25 cellular contexts compared by ENCODE assay signal in genomic region chr2:74493546-74493945, GRCh38. TPM values are rescaled to one million over a fixed set of nuclear protein-coding genes. Genes with fewer than 3 reads are reported as not detected.
DNase-seq lines count a peak whose midpoint lies in the region; ATAC-seq and TF ChIP-seq lines count a peak whose summit lies in the region.
"Had no signal": no experiment of that assay in that cellular context is flagged by ENCODE, and none has a peak within 500 bp of the region (broad histone marks: within the 10 kb centered on the region; RNA-seq: fewer than 3 reads in every experiment).

No MANE protein-coding gene starts in this region.

- no peak overlapping the region for H3K4me3 Mint-ChIP-seq in activated naive CD8-positive, alpha-beta T cell treated with anti-CD3 and anti-CD28 coated beads for 36 hours
- no peak overlapping the region for H3K4me3 Mint-ChIP-seq in activated naive CD8-positive, alpha-beta T cell treated with anti-CD3 and anti-CD28 coated beads, Interleukin-2, amount 50 U/mL, for 24 hours
- no peak overlapping the region for H3K4me3 Mint-ChIP-seq in stimulated activated effector memory CD8-positive, alpha-beta T cell treated with anti-CD3 and anti-CD28 coated beads, Interleukin-12 subunit alpha, Interleukin-12 subunit beta, amount 100 ng/mL, for 72 hours
- no peak overlapping the region for H3K4me3 Mint-ChIP-seq in naive thymus-derived CD4-positive, alpha-beta T cell
- H3K4me3 Mint-ChIP-seq: B cell had no signal

- H3K27ac Mint-ChIP-seq in activated naive CD8-positive, alpha-beta T cell treated with anti-CD3 and anti-CD28 coated beads for 36 hours, result peak overlapping the region; percentile 4
- no peak overlapping the region for H3K27ac Mint-ChIP-seq in activated naive CD8-positive, alpha-beta T cell treated with anti-CD3 and anti-CD28 coated beads, Interleukin-2, amount 50 U/mL, for 24 hours
- peak overlapping the region; percentile 26 for H3K27ac Mint-ChIP-seq in stimulated activated effector memory CD8-positive, alpha-beta T cell treated with anti-CD3 and anti-CD28 coated beads, Interleukin-12 subunit alpha, Interleukin-12 subunit beta, amount 100 ng/mL, for 72 hours
- no peak overlapping the region for H3K27ac Mint-ChIP-seq in naive thymus-derived CD4-positive, alpha-beta T cell
- H3K27ac Mint-ChIP-seq: B cell had no signal

- H3K4me1 Mint-ChIP-seq in activated naive CD8-positive, alpha-beta T cell treated with anti-CD3 and anti-CD28 coated beads for 36 hours, result peaks cover 10% of the 10 kb centered on the region
- H3K4me1 Mint-ChIP-seq in activated naive CD8-positive, alpha-beta T cell treated with anti-CD3 and anti-CD28 coated beads, Interleukin-2, amount 50 U/mL, for 24 hours, result peaks cover 10% of the 10 kb centered on the region
- H3K4me1 Mint-ChIP-seq in stimulated activated effector memory CD8-positive, alpha-beta T cell treated with anti-CD3 and anti-CD28 coated beads, Interleukin-12 subunit alpha, Interleukin-12 subunit beta, amount 100 ng/mL, for 72 hours, result peaks cover 13% of the 10 kb centered on the region
- H3K4me1 Mint-ChIP-seq in naive thymus-derived CD4-positive, alpha-beta T cell, result peaks cover 5 to 15% (median 9%) of the 10 kb centered on the region in 7 donors

- no peak for ATAC-seq in activated naive CD8-positive, alpha-beta T cell treated with anti-CD3 and anti-CD28 coated beads, Interleukin-2, amount 50 U/mL, for 24 hours
- ATAC-seq in stimulated activated effector memory CD8-positive, alpha-beta T cell treated with anti-CD3 and anti-CD28 coated beads, Interleukin-12 subunit alpha, Interleukin-12 subunit beta, amount 100 ng/mL, for 72 hours, result no peak
- ATAC-seq in naive thymus-derived CD4-positive, alpha-beta T cell, result no peak
- ATAC-seq in HG03097 (IDR thresholded peaks at IDR 0.05; ENCODE audit: low FRiP score, unreplicated experiment), result no peak
- ATAC-seq: Right ventricle myocardium inferior, SK-N-SH treated with all-trans-retinoic acid at 6 μM for 48 hours had no signal

- H3K4me1 ChIP-seq in OCI-LY7 (ENCODE audit: insufficient read depth, low read length, poor library complexity, severe bottlenecking) (peaks cover 1% of the 10 kb centered on the region), breast epithelium (no peaks in the 10 kb centered on the region)
- H3K4me1 ChIP-seq in naive thymus-derived CD4-positive, alpha-beta T cell (ENCODE audit: control insufficient read depth in 2 of 2, insufficient read depth in 2 of 2, low read length in 2 of 2), result peaks cover 2 to 11% of the 10 kb centered on the region in 2 donors
- H3K4me1 ChIP-seq: SJCRH30 had no signal

- TF ChIP-seq POLR2A in breast epithelium (IDR thresholded peaks at IDR 0.05), result no peak

- no peaks in the 10 kb centered on the region for H3K9me3 ChIP-seq in OCI-LY7 (ENCODE audit: low read length)
- H3K9me3 ChIP-seq in naive thymus-derived CD4-positive, alpha-beta T cell (ENCODE audit: control insufficient read depth in 2 of 3, low read length in 3 of 3), result no peaks in the 10 kb centered on the region
- H3K9me3 ChIP-seq in breast epithelium, result no peaks in the 10 kb centered on the region
- H3K9me3 ChIP-seq: SJCRH30 had no signal

- peaks cover 0 to 7% of the 10 kb centered on the region in 2 donors for H3K27me3 ChIP-seq in naive thymus-derived CD4-positive, alpha-beta T cell (ENCODE audit: control insufficient read depth in 2 of 2, insufficient read depth in 2 of 2, low read length in 2 of 2)
- H3K27me3 ChIP-seq in breast epithelium, result peaks cover 0 to 6% of the 10 kb centered on the region in 2 donors
- H3K27me3 ChIP-seq: SJCRH30 had no signal

- CTCF ChIA-PET in OCI-LY7 (lab: Charles Lee; ENCODE audit: unreplicated experiment), result no interaction called here
- CTCF ChIA-PET in naive thymus-derived CD4-positive, alpha-beta T cell (lab: Charles Lee), result interaction anchor here (1.8 kb wide), 1 partner anchor 11 kb away, joined by 5 read pairs; the partner anchor contains the start of gene CCDC142

- H3K4me2 ChIP-seq in OCI-LY7 (ENCODE audit: low read length), result no peak overlapping the region
- H3K4me2 ChIP-seq: PC-9 had no signal

- POLR2A ChIA-PET in OCI-LY7 (lab: Charles Lee), result interaction anchor here (0.9 kb wide), 1 partner anchor 26 kb away, joined by 3 read pairs; no protein-coding TSS in a partner anchor
- POLR2A ChIA-PET in naive thymus-derived CD4-positive, alpha-beta T cell (lab: Charles Lee), result interaction anchor here (0.9 to 1.5 kb wide), 2 partner anchors 10 to 23 kb away, joined by 3 to 4 read pairs; partner anchors contain the start of genes CCDC142 and TTC31

- no peak overlapping the region for H3K4me3 ChIP-seq in OCI-LY7 (ENCODE audit: low read depth, low read length, poor library complexity, severe bottlenecking)
- no peak overlapping the region for H3K4me3 ChIP-seq in naive thymus-derived CD4-positive, alpha-beta T cell (ENCODE audit: low read length)
- no peak overlapping the region for H3K4me3 ChIP-seq in breast epithelium
- H3K4me3 ChIP-seq: PC-9, SJCRH30 had no signal

- DNase-seq in activated naive CD8-positive, alpha-beta T cell treated with anti-CD3 and anti-CD28 coated beads for 36 hours, result no peak
- DNase-seq in activated naive CD8-positive, alpha-beta T cell treated with anti-CD3 and anti-CD28 coated beads, Interleukin-2, amount 50 U/mL, for 24 hours, result no peak
- DNase-seq in OCI-LY7 (ENCODE audit: low spot score) (no peak), iris pigment epithelial cell (ENCODE audit: low read depth) (peak; percentile 10), breast epithelium (ENCODE audit: low spot score in 2 of 2) (no peak)
- no peak for DNase-seq in stimulated activated effector memory CD8-positive, alpha-beta T cell treated with anti-CD3 and anti-CD28 coated beads, Interleukin-12 subunit alpha, Interleukin-12 subunit beta, amount 100 ng/mL, for 72 hours (ENCODE audit: low spot score in 2 of 2)
- DNase-seq in naive thymus-derived CD4-positive, alpha-beta T cell, result no peak
- DNase-seq: Calu3; DMS79 treated with DMSO at 0.1 percent for 48 hours; NCI-H1092 treated with DMSO at 0.1 percent for 48 hours; NCI-H1436; NCI-H187; NCI-H2081 treated with DMSO at 0.1 percent for 48 hours; NCI-H2171 treated with DMSO at 0.1 percent for 48 hours; NCI-H524; NCI-H748 treated with DMSO at 0.1 percent for 48 hours; NK-92 treated with Interleukin-12 subunit alpha and Interleukin-12 subunit beta, amount 100 ng/mL, for 24 hours; SJCRH30 had no signal

- H3K9me3 Mint-ChIP-seq in activated naive CD8-positive, alpha-beta T cell treated with anti-CD3 and anti-CD28 coated beads for 36 hours, result no peaks in the 10 kb centered on the region
- no peaks in the 10 kb centered on the region for H3K9me3 Mint-ChIP-seq in activated naive CD8-positive, alpha-beta T cell treated with anti-CD3 and anti-CD28 coated beads, Interleukin-2, amount 50 U/mL, for 24 hours
- H3K9me3 Mint-ChIP-seq in stimulated activated effector memory CD8-positive, alpha-beta T cell treated with anti-CD3 and anti-CD28 coated beads, Interleukin-12 subunit alpha, Interleukin-12 subunit beta, amount 100 ng/mL, for 72 hours, result no peaks in the 10 kb centered on the region
- peaks cover 0 to 2% (median 0%) of the 10 kb centered on the region in 11 donors for H3K9me3 Mint-ChIP-seq in naive thymus-derived CD4-positive, alpha-beta T cell

- H3K27ac ChIP-seq in OCI-LY7 (ENCODE audit: low read depth, low read length, poor library complexity, severe bottlenecking), result no peak overlapping the region
- no peak overlapping the region for H3K27ac ChIP-seq in naive thymus-derived CD4-positive, alpha-beta T cell (ENCODE audit: low read depth, low read length)
- no peak overlapping the region for H3K27ac ChIP-seq in breast epithelium
- H3K27ac ChIP-seq: 22Rv1, C4-2B, PC-9, SJCRH30 had no signal

- intact Hi-C loops in OCI-LY7 (cut with micrococcal nuclease; ENCODE audit: unreplicated experiment), result no loop called here
- intact Hi-C loops in naive thymus-derived CD4-positive, alpha-beta T cell (cut with micrococcal nuclease), result no loop called here
- intact Hi-C loops in breast epithelium (cut with DNase I; ENCODE audit: low total_unique reads), result no loop called here

- peaks cover 44% of the 10 kb centered on the region for H3K36me3 ChIP-seq in OCI-LY7 (ENCODE audit: insufficient read depth, low read length)
- peaks cover 5 to 59% (median 8%) of the 10 kb centered on the region in 3 experiments for H3K36me3 ChIP-seq in naive thymus-derived CD4-positive, alpha-beta T cell (ENCODE audit: control insufficient read depth in 2 of 3, insufficient read depth in 3 of 3, low read length in 3 of 3)
- H3K36me3 ChIP-seq in breast epithelium, result peaks cover 3% of the 10 kb centered on the region

- BruUV-seq in OCI-LY7 (replicated peaks; lab: Mats Ljungman, UMichigan), result TSS peak; percentile 49

- TF ChIP-seq CTCF in OCI-LY7 (conservative IDR thresholded peaks at IDR 0.05; ENCODE audit: low read length) (no peak), breast epithelium (IDR thresholded peaks at IDR 0.05) (no peak)

- H3K27me3 Mint-ChIP-seq in activated naive CD8-positive, alpha-beta T cell treated with anti-CD3 and anti-CD28 coated beads for 36 hours, result peaks cover 13% of the 10 kb centered on the region
- peaks cover 10% of the 10 kb centered on the region for H3K27me3 Mint-ChIP-seq in activated naive CD8-positive, alpha-beta T cell treated with anti-CD3 and anti-CD28 coated beads, Interleukin-2, amount 50 U/mL, for 24 hours
- peaks cover 5 to 12% (median 7%) of the 10 kb centered on the region in 5 donors for H3K27me3 Mint-ChIP-seq in naive thymus-derived CD4-positive, alpha-beta T cell

- no peaks in the 10 kb centered on the region for H3K9me2 ChIP-seq in OCI-LY7 (ENCODE audit: insufficient read depth, low read length)

- H3K36me3 Mint-ChIP-seq in activated naive CD8-positive, alpha-beta T cell treated with anti-CD3 and anti-CD28 coated beads for 36 hours, result peaks cover 12% of the 10 kb centered on the region
- peaks cover 5% of the 10 kb centered on the region for H3K36me3 Mint-ChIP-seq in activated naive CD8-positive, alpha-beta T cell treated with anti-CD3 and anti-CD28 coated beads, Interleukin-2, amount 50 U/mL, for 24 hours (ENCODE audit: low read depth)
- peaks cover 54% of the 10 kb centered on the region for H3K36me3 Mint-ChIP-seq in stimulated activated effector memory CD8-positive, alpha-beta T cell treated with anti-CD3 and anti-CD28 coated beads, Interleukin-12 subunit alpha, Interleukin-12 subunit beta, amount 100 ng/mL, for 72 hours
- H3K36me3 Mint-ChIP-seq in naive thymus-derived CD4-positive, alpha-beta T cell, result peaks cover 14 to 52% (median 23%) of the 10 kb centered on the region in 5 donors

- H2AFZ ChIP-seq in OCI-LY7 (ENCODE audit: low read length), result no peak overlapping the region
- H2AFZ ChIP-seq: PC-9 had no signal

- no peaks in the 10 kb centered on the region for H3K79me2 ChIP-seq in OCI-LY7 (ENCODE audit: insufficient read depth, low read depth, low read length)

- no peaks in the 10 kb centered on the region for H4K20me1 ChIP-seq in OCI-LY7 (ENCODE audit: insufficient read depth, low read length)

RNA-seq across cellular contexts. Expression of gene LBX2, which starts 5.9 kb away (rescaled TPM):
- total RNA-seq in activated naive CD8-positive, alpha-beta T cell treated with anti-CD3 and anti-CD28 coated beads for 36 hours, result under 1 TPM in 1 of 2 experiments, not detected in 1; 0.18 TPM
- total RNA-seq in OCI-LY7 (2014; rRNA removed; shearing (Covaris generic)), result not detected in 2 replicates
- not detected in 2 replicates for total RNA-seq in OCI-LY7 (2022)
- under 1 TPM in 2 of 5 experiments, not detected in 3; 0.44 to 0.65 TPM for total RNA-seq in naive thymus-derived CD4-positive, alpha-beta T cell
- not detected for polyA plus RNA-seq in naive thymus-derived CD4-positive, alpha-beta T cell
- 1 to 10 TPM in 2 of 3 donors, under 1 TPM in 1; 0.29 to 4.6 (median 1.3) TPM for total RNA-seq in breast epithelium

RNA-seq across cellular contexts. Expression of gene TTC31, which starts 10.7 kb away (rescaled TPM):
- total RNA-seq in activated naive CD8-positive, alpha-beta T cell treated with anti-CD3 and anti-CD28 coated beads for 36 hours, result 10 to 100 TPM; 22.7 to 23.2 TPM
- total RNA-seq in OCI-LY7 (2014; rRNA removed; shearing (Covaris generic)), result 34.6 and 49.5 TPM in 2 replicates
- total RNA-seq in OCI-LY7 (2022) (31.5 and 37.4 TPM in 2 replicates), breast epithelium (10 to 100 TPM; 21.6 to 32.0 (median 27.8) TPM)
- total RNA-seq in naive thymus-derived CD4-positive, alpha-beta T cell, result 10 to 100 TPM; 35.5 to 50.4 (median 43.6) TPM
- polyA plus RNA-seq in naive thymus-derived CD4-positive, alpha-beta T cell, result 10 to 100 TPM; 19.8 to 24.5 TPM

RNA-seq across cellular contexts. Expression of gene CCDC142, which starts 10.7 kb away (rescaled TPM):
- total RNA-seq in activated naive CD8-positive, alpha-beta T cell treated with anti-CD3 and anti-CD28 coated beads for 36 hours, result 10 to 100 TPM in 1 of 2 experiments, 1 to 10 TPM in 1; 8.0 to 11.8 TPM
- 52.3 and 53.0 TPM in 2 replicates for total RNA-seq in OCI-LY7 (2014; rRNA removed; shearing (Covaris generic))
- 42.5 and 52.0 TPM in 2 replicates for total RNA-seq in OCI-LY7 (2022)
- total RNA-seq in naive thymus-derived CD4-positive, alpha-beta T cell, result 10 to 100 TPM; 21.4 to 75.2 (median 33.8) TPM
- 10 to 100 TPM; 13.1 to 23.9 TPM for polyA plus RNA-seq in naive thymus-derived CD4-positive, alpha-beta T cell
- 10 to 100 TPM; 10.6 to 38.0 (median 27.1) TPM for total RNA-seq in breast epithelium

RNA-seq across cellular contexts. Expression of gene PCGF1, which starts 13.9 kb away (rescaled TPM):
- total RNA-seq in activated naive CD8-positive, alpha-beta T cell treated with anti-CD3 and anti-CD28 coated beads for 36 hours, result 10 to 100 TPM; 17.7 to 18.9 TPM
- 9.9 and 16.7 TPM in 2 replicates for total RNA-seq in OCI-LY7 (2014; rRNA removed; shearing (Covaris generic))
- total RNA-seq in OCI-LY7 (2022), result 15.9 and 21.5 TPM in 2 replicates
- total RNA-seq in naive thymus-derived CD4-positive, alpha-beta T cell, result 10 to 100 TPM; 25.7 to 37.0 (median 31.2) TPM
- 10 to 100 TPM in 1 of 2 donors, 1 to 10 TPM in 1; 9.0 to 25.0 TPM for polyA plus RNA-seq in naive thymus-derived CD4-positive, alpha-beta T cell
- 10 to 100 TPM; 18.3 to 20.3 (median 19.8) TPM for total RNA-seq in breast epithelium

RNA-seq across cellular contexts. Expression of gene TLX2, which starts 20.7 kb away (rescaled TPM):
- under 1 TPM in 1 of 2 experiments, not detected in 1; 0.12 TPM for total RNA-seq in activated naive CD8-positive, alpha-beta T cell treated with anti-CD3 and anti-CD28 coated beads for 36 hours
- not detected in 2 replicates for total RNA-seq in OCI-LY7 (2014; rRNA removed; shearing (Covaris generic))
- total RNA-seq in OCI-LY7 (2022) (not detected in 2 replicates), breast epithelium (not detected)
- under 1 TPM in 2 of 5 experiments, not detected in 3; 0.34 to 0.66 TPM for total RNA-seq in naive thymus-derived CD4-positive, alpha-beta T cell
- not detected for polyA plus RNA-seq in naive thymus-derived CD4-positive, alpha-beta T cell
- total RNA-seq: B cell, Calu3, Right ventricle myocardium inferior, SJCRH30 had no signal

Comparison
In these comparisons a context has a peak if more than half of its experiments do, and no peak if none do; other contexts are left out.
1. H3K27ac Mint-ChIP-seq: peak in activated naive CD8-positive, alpha-beta T cell treated with anti-CD3 and anti-CD28 coated beads for 36 hours (single experiment) and stimulated activated effector memory CD8-positive, alpha-beta T cell treated with anti-CD3 and anti-CD28 coated beads, Interleukin-12 subunit alpha, Interleukin-12 subunit beta, amount 100 ng/mL, for 72 hours (single experiment); none in activated naive CD8-positive, alpha-beta T cell treated with anti-CD3 and anti-CD28 coated beads, Interleukin-2, amount 50 U/mL, for 24 hours (single experiment) and naive thymus-derived CD4-positive, alpha-beta T cell (0 of 9).